ENCODE assay signal across 10 cellular contexts in genomic region chr16:2007081-2007836, GRCh38. TPM values are rescaled to one million over a fixed set of nuclear protein-coding genes. Genes with fewer than 3 reads are reported as not detected.
A peak's percentile ranks its signal among the peaks of the same experiment; 100 is the strongest.
DNase-seq lines count a peak whose midpoint lies in the region; ATAC-seq, FAIRE-seq and TF ChIP-seq lines count a peak whose summit lies in the region.
"Had no signal": no experiment of that assay in that cellular context is flagged by ENCODE, and none has a peak within 500 bp of the region (broad histone marks: within the 10 kb centered on the region; RNA-seq: fewer than 3 reads in every experiment).

No MANE protein-coding gene starts in this region.

- no peak overlapping the region for H3K23ac ChIP-seq in trophoblast cell (ENCODE audit: low read length)

- H2AK5ac ChIP-seq in trophoblast cell (ENCODE audit: low read length): no peak overlapping the region

- no peaks in the 10 kb centered on the region for H3K9me3 Mint-ChIP-seq in effector memory CD8-positive, alpha-beta T cell

- H4K91ac ChIP-seq in trophoblast cell (ENCODE audit: low read depth, low read length): no peak overlapping the region

- peak overlapping the region; percentile 68 for H3K4me3 ChIP-seq in GM06990 (replicated peaks; ENCODE audit: low read depth, low read length)
- peak overlapping the region; percentile 99 for H3K4me3 ChIP-seq in OCI-LY1 (ENCODE audit: low read depth, low read length, poor library complexity, severe bottlenecking)
- no peak overlapping the region for H3K4me3 ChIP-seq in trophoblast cell (ENCODE audit: low read depth, low read length)
- no peak overlapping the region for H3K4me3 ChIP-seq in lower leg skin (ENCODE audit: low read depth, poor library complexity, severe bottlenecking)

- H3K36me3 ChIP-seq in GM06990 (ENCODE audit: control insufficient read depth, insufficient read depth, low read length) (peaks cover 22% of the 10 kb centered on the region), OCI-LY1 (ENCODE audit: insufficient read depth, low read length) (peaks cover 20% of the 10 kb centered on the region), trophoblast cell (ENCODE audit: control insufficient read depth in 1 of 2, insufficient read depth in 2 of 2, low read length in 2 of 2) (peaks cover 20 to 22% of the 10 kb centered on the region in 2 experiments)

- H3K27me3 ChIP-seq in GM06990 (replicated peaks; ENCODE audit: control insufficient read depth, insufficient read depth, low read length) (no peaks in the 10 kb centered on the region), OCI-LY1 (ENCODE audit: insufficient read depth, low read length) (no peaks in the 10 kb centered on the region), trophoblast cell (ENCODE audit: insufficient read depth, low read length) (no peaks in the 10 kb centered on the region)

- no peak for FAIRE-seq in RCC 7860 (lab: Jason Lieb, UNC)

- no peaks in the 10 kb centered on the region for H3F3A ChIP-seq in OCI-LY1 (ENCODE audit: insufficient read depth, low read length)

- H2BK120ac ChIP-seq in trophoblast cell (ENCODE audit: insufficient read depth, low read length, poor library complexity): no peak overlapping the region

- H2AFZ ChIP-seq in OCI-LY1 (ENCODE audit: low read length) (no peak overlapping the region), trophoblast cell (ENCODE audit: insufficient read depth, low read length, poor library complexity) (no peak overlapping the region)

- H3K9me2 ChIP-seq in OCI-LY1 (ENCODE audit: low read depth, low read length): no peaks in the 10 kb centered on the region

- DNase-seq in GM06990 (ENCODE audit: extremely low read depth, insufficient read length) (no peak), trophoblast cell (no peak), lower leg skin (ENCODE audit: low spot score in 2 of 2) (no peak), RCC 7860 (ENCODE audit: low spot score) (no peak), MV-4-11 (lab: John Stamatoyannopoulos, UW) (no peak)
- no peak for DNase-seq in effector memory CD8-positive, alpha-beta T cell
- DNase-seq: nucleus accumbens; stimulated activated naive CD4-positive, alpha-beta T cell had no signal

- peaks cover 46 to 48% of the 10 kb centered on the region in 2 donors for H3K4me1 Mint-ChIP-seq in effector memory CD8-positive, alpha-beta T cell (ENCODE audit: low read depth in 2 of 2)

- no peak overlapping the region for H4K8ac ChIP-seq in trophoblast cell (ENCODE audit: low read depth, low read length)

- peak overlapping the region; percentile 80 to 85 for H3K4me3 Mint-ChIP-seq in effector memory CD8-positive, alpha-beta T cell

- H3K9ac ChIP-seq in OCI-LY1 (ENCODE audit: low read length) (peak overlapping the region; percentile 95), trophoblast cell (ENCODE audit: low read length) (no peak overlapping the region)

- no peak overlapping the region for H3K14ac ChIP-seq in trophoblast cell (ENCODE audit: low read length)

- no CpG with 5 or more reads among the region's 16 CpGs for WGBS in trophoblast cell (ENCODE audit: extremely low coverage, insufficient coverage, insufficient read length)
- 60 to 65% methylated on average over 10 to 15 of the region's 16 CpGs for WGBS in lower leg skin, 2 donors

- peak overlapping the region; percentile 53 for H3K27ac ChIP-seq in OCI-LY1 (ENCODE audit: low read depth, low read length, poor library complexity, severe bottlenecking)
- H3K27ac ChIP-seq in trophoblast cell (ENCODE audit: low read depth, low read length): no peak overlapping the region

- no peak for TF ChIP-seq POLR2A in lower leg skin (IDR thresholded peaks at IDR 0.05)

- intact Hi-C loops in lower leg skin (cut with DNase I; ENCODE audit: low total_unique reads): no loop called here

- H3K27me3 Mint-ChIP-seq in effector memory CD8-positive, alpha-beta T cell: no peaks in the 10 kb centered on the region

- H2BK5ac ChIP-seq in trophoblast cell (ENCODE audit: low read depth, low read length, poor library complexity): no peak overlapping the region

- no peaks in the 10 kb centered on the region for H3K9me3 ChIP-seq in OCI-LY1 (ENCODE audit: low read length)
- H3K9me3 ChIP-seq in trophoblast cell (ENCODE audit: insufficient read depth, low read depth, low read length): peaks cover 1% of the 10 kb centered on the region

- H3K4me2 ChIP-seq in OCI-LY1 (ENCODE audit: low read length) (peak overlapping the region; percentile 74), trophoblast cell (ENCODE audit: low read length) (no peak overlapping the region)

- no peak overlapping the region for H4K12ac ChIP-seq in trophoblast cell (ENCODE audit: low read depth, low read length)

- no peak overlapping the region for H3K18ac ChIP-seq in trophoblast cell (ENCODE audit: low read length)

- H3K36me3 Mint-ChIP-seq in effector memory CD8-positive, alpha-beta T cell (ENCODE audit: insufficient read depth): peaks cover 10% of the 10 kb centered on the region

- peak overlapping the region; percentile 81 to 90 for H3K27ac Mint-ChIP-seq in effector memory CD8-positive, alpha-beta T cell

- H3K79me2 ChIP-seq in OCI-LY1 (ENCODE audit: insufficient read depth, low read length) (peaks cover 11% of the 10 kb centered on the region), trophoblast cell (ENCODE audit: control insufficient read depth, insufficient read depth, low read length, poor library complexity) (peaks cover 13% of the 10 kb centered on the region)

- no peaks in the 10 kb centered on the region for H4K20me1 ChIP-seq in OCI-LY1 (ENCODE audit: insufficient read depth, low read length)

- no peak for TF ChIP-seq CTCF in GM06990 (IDR thresholded peaks at IDR 0.05; ENCODE audit: insufficient read depth, low read length, poor library complexity, severe bottlenecking)
- TF ChIP-seq CTCF in OCI-LY1 (IDR thresholded peaks at IDR 0.05; ENCODE audit: low read length): no peak
- no peak for TF ChIP-seq CTCF in lower leg skin (IDR thresholded peaks at IDR 0.05)

- peaks cover 7% of the 10 kb centered on the region for H3K79me1 ChIP-seq in trophoblast cell (ENCODE audit: low read length)

- peak overlapping the region; percentile 41 for H3K4ac ChIP-seq in trophoblast cell (ENCODE audit: low read depth, low read length)

- peaks cover 56% of the 10 kb centered on the region for H3K4me1 ChIP-seq in OCI-LY1 (ENCODE audit: insufficient read depth, low read length, severe bottlenecking)
- H3K4me1 ChIP-seq in trophoblast cell (ENCODE audit: control insufficient read depth in 1 of 2, insufficient read depth in 2 of 2, low read length in 2 of 2): peaks cover 13 to 26% of the 10 kb centered on the region in 2 experiments

- no peak overlapping the region for H2BK12ac ChIP-seq in trophoblast cell (ENCODE audit: low read length)

- ATAC-seq in effector memory CD8-positive, alpha-beta T cell (replicated peaks): no peak
- no peak for ATAC-seq in GM19455 (IDR thresholded peaks at IDR 0.05; ENCODE audit: unreplicated experiment)

RNA-seq across cellular contexts. Expression of gene ZNF598, which starts 2.4 kb away (rescaled TPM):
- 29.9 and 32.0 TPM in 2 replicates for polyA plus RNA-seq in trophoblast cell (2013)
- 100 to 1,000 TPM in 2 of 4 donors, 10 to 100 TPM in 2; 56.1 to 117 (median 86.5) TPM for total RNA-seq in lower leg skin

RNA-seq across cellular contexts. Expression of gene NPW, which starts 12.3 kb away (rescaled TPM):
- 0.79 and 0.94 TPM in 2 replicates for polyA plus RNA-seq in trophoblast cell (2013)
- total RNA-seq in lower leg skin: 1 to 10 TPM in 2 of 4 donors, under 1 TPM in 1, not detected in 1; 0.38 to 3.9 (median 1.6) TPM

RNA-seq across cellular contexts. Expression of gene SYNGR3, which starts 17.5 kb away (rescaled TPM):
- polyA plus RNA-seq in trophoblast cell (2013): 1.2 and 1.3 TPM in 2 replicates
- total RNA-seq in lower leg skin: 1 to 10 TPM in 1 of 4 donors, under 1 TPM in 2, not detected in 1; 0.72 to 1.1 (median 0.78) TPM

RNA-seq across cellular contexts. Expression of gene NHERF2, which starts 19.4 kb away (rescaled TPM):
- 21.9 and 22.1 TPM in 2 replicates for polyA plus RNA-seq in trophoblast cell (2013)
- 10 to 100 TPM; 11.9 to 30.6 (median 27.3) TPM for total RNA-seq in lower leg skin

RNA-seq across cellular contexts. Expression of gene GFER, which starts 23.3 kb away (rescaled TPM):
- 38.2 and 39.4 TPM in 2 replicates for polyA plus RNA-seq in trophoblast cell (2013)
- 10 to 100 TPM in 3 of 4 donors, 1 to 10 TPM in 1; 9.7 to 14.4 (median 11.6) TPM for total RNA-seq in lower leg skin

Comparison
In these comparisons a context has a peak if more than half of its experiments do, and no peak if none do; other contexts are left out.
1. H3K4me3 ChIP-seq: peak in GM06990 (single experiment) and OCI-LY1 (single experiment); none in trophoblast cell (single experiment) and lower leg skin (single experiment).